In genomic region chr4:89957527-89957926, GRCh38 we compare ENCODE assay signal across 23 cellular contexts.
"Had no signal": no experiment of that assay in that cellular context is flagged by ENCODE, and none has a peak within 500 bp of the region (broad histone marks: within the 10 kb centered on the region; RNA-seq: fewer than 3 reads in every experiment).

No MANE protein-coding gene starts in this region.

- DNase-seq: activated CD4-positive, alpha-beta T cell treated with anti-CD3 and anti-CD28 coated beads, Interleukin-2, amount 10 ng/mL, durations not matched to agents 7 days and 5 days; activated CD4-positive, CD25-positive, alpha-beta regulatory T cell treated with anti-CD3 and anti-CD28 coated beads, Interleukin-2, amount 50 U/mL, for 72 hours; activated CD8-positive, alpha-beta T cell treated with anti-CD3 and anti-CD28 coated beads for 36 hours; activated naive CD8-positive, alpha-beta T cell treated with anti-CD3 and anti-CD28 coated beads, Interleukin-2, amount 50 U/mL, for 24 hours; activated T-cell treated with anti-CD3 and anti-CD28 coated beads, Interleukin-2, amount 50 U/mL, for 4 hours; amygdala; caudate nucleus; foreskin melanocyte; heart right ventricle; islet precursor cell; left ventricle myocardium superior; naive B cell; occipital lobe; right cardiac atrium; spleen; stimulated activated naive CD4-positive, alpha-beta T cell treated with Interleukin-2 at 50 U/mL for 16 hours; WERI-Rb-1 had no signal

- H3K4me1 Mint-ChIP-seq: activated CD4-positive, alpha-beta T cell treated with anti-CD3 and anti-CD28 coated beads, Interleukin-2, amount 10 ng/mL, durations not matched to agents 7 days and 5 days; activated naive CD4-positive, alpha-beta T cell treated with anti-CD3 and anti-CD28 coated beads, Interleukin-2, amount 50 U/mL, for 24 hours; activated naive CD8-positive, alpha-beta T cell treated with anti-CD3 and anti-CD28 coated beads, Interleukin-2, amount 50 U/mL, for 24 hours; activated T-helper 17 cell treated with anti-CD3 and anti-CD28 coated beads, Interleukin-2, amount 50 U/mL, for 72 hours had no signal

- H3K4me1 ChIP-seq: esophagus muscularis mucosa, heart right ventricle, spleen, tibial nerve had no signal

- H3K27me3 ChIP-seq: esophagus muscularis mucosa, spleen, tibial nerve had no signal

- H3K9me3 ChIP-seq: esophagus muscularis mucosa, heart right ventricle, spleen, tibial nerve had no signal

- ATAC-seq: activated CD8-positive, alpha-beta T cell treated with anti-CD3 and anti-CD28 coated beads for 36 hours; activated naive CD8-positive, alpha-beta T cell treated with anti-CD3 and anti-CD28 coated beads, Interleukin-2, amount 50 U/mL, for 24 hours; activated T-cell treated with anti-CD3 and anti-CD28 coated beads, Interleukin-2, amount 50 U/mL, for 4 hours; activated T-helper 17 cell treated with anti-CD3 and anti-CD28 coated beads, Interleukin-2, amount 50 U/mL, for 72 hours; heart right ventricle; left ventricle myocardium superior; right cardiac atrium had no signal

- H3K36me3 Mint-ChIP-seq: activated naive CD4-positive, alpha-beta T cell treated with anti-CD3 and anti-CD28 coated beads, Interleukin-2, amount 50 U/mL, for 24 hours; mesothelial cell of epicardium; naive B cell had no signal

- H3K4me3 ChIP-seq: esophagus muscularis mucosa, heart right ventricle, spleen, tibial nerve had no signal

- H3K27ac ChIP-seq: esophagus muscularis mucosa, heart right ventricle, tibial nerve, WERI-Rb-1 had no signal

- H3K27ac Mint-ChIP-seq: activated CD4-positive, alpha-beta T cell treated with anti-CD3 and anti-CD28 coated beads, Interleukin-2, amount 10 ng/mL, durations not matched to agents 7 days and 5 days; activated CD8-positive, alpha-beta T cell treated with anti-CD3 and anti-CD28 coated beads for 36 hours; activated naive CD4-positive, alpha-beta T cell treated with anti-CD3 and anti-CD28 coated beads, Interleukin-2, amount 50 U/mL, for 24 hours; activated naive CD8-positive, alpha-beta T cell treated with anti-CD3 and anti-CD28 coated beads, Interleukin-2, amount 50 U/mL, for 24 hours; activated T-helper 17 cell treated with anti-CD3 and anti-CD28 coated beads, Interleukin-2, amount 50 U/mL, for 72 hours; dendritic cell treated with granulocyte-macrophage colony-stimulating factor and Interleukin-4, amounts not matched to agents 40 ng/mL and 50 ng/mL, for 4 days; mesothelial cell of epicardium; naive B cell had no signal

- H3K27me3 Mint-ChIP-seq: activated CD4-positive, alpha-beta T cell treated with anti-CD3 and anti-CD28 coated beads, Interleukin-2, amount 10 ng/mL, durations not matched to agents 7 days and 5 days; dendritic cell treated with granulocyte-macrophage colony-stimulating factor and Interleukin-4, amounts not matched to agents 40 ng/mL and 50 ng/mL, for 4 days had no signal

- H3K36me3 ChIP-seq: esophagus muscularis mucosa, heart right ventricle, spleen, tibial nerve, WERI-Rb-1 had no signal

- H3K4me3 Mint-ChIP-seq: activated CD4-positive, alpha-beta T cell treated with anti-CD3 and anti-CD28 coated beads, Interleukin-2, amount 10 ng/mL, durations not matched to agents 7 days and 5 days; activated CD8-positive, alpha-beta T cell treated with anti-CD3 and anti-CD28 coated beads for 36 hours; activated naive CD4-positive, alpha-beta T cell treated with anti-CD3 and anti-CD28 coated beads, Interleukin-2, amount 50 U/mL, for 24 hours; activated naive CD8-positive, alpha-beta T cell treated with anti-CD3 and anti-CD28 coated beads, Interleukin-2, amount 50 U/mL, for 24 hours; activated T-cell treated with anti-CD3 and anti-CD28 coated beads, Interleukin-2, amount 50 U/mL, for 4 hours; activated T-helper 17 cell treated with anti-CD3 and anti-CD28 coated beads, Interleukin-2, amount 50 U/mL, for 72 hours; dendritic cell treated with granulocyte-macrophage colony-stimulating factor and Interleukin-4, amounts not matched to agents 40 ng/mL and 50 ng/mL, for 4 days; mesothelial cell of epicardium; naive B cell had no signal

- H3K9me3 Mint-ChIP-seq: activated CD4-positive, alpha-beta T cell treated with anti-CD3 and anti-CD28 coated beads, Interleukin-2, amount 10 ng/mL, durations not matched to agents 7 days and 5 days; activated CD8-positive, alpha-beta T cell treated with anti-CD3 and anti-CD28 coated beads for 36 hours; activated naive CD4-positive, alpha-beta T cell treated with anti-CD3 and anti-CD28 coated beads, Interleukin-2, amount 50 U/mL, for 24 hours; activated naive CD8-positive, alpha-beta T cell treated with anti-CD3 and anti-CD28 coated beads, Interleukin-2, amount 50 U/mL, for 24 hours; activated T-cell treated with anti-CD3 and anti-CD28 coated beads, Interleukin-2, amount 50 U/mL, for 4 hours; activated T-helper 17 cell treated with anti-CD3 and anti-CD28 coated beads, Interleukin-2, amount 50 U/mL, for 72 hours; dendritic cell treated with granulocyte-macrophage colony-stimulating factor and Interleukin-4, amounts not matched to agents 40 ng/mL and 50 ng/mL, for 4 days; mesothelial cell of epicardium; naive B cell had no signal
